25 cellular contexts compared by ENCODE assay signal in the genomic region with DNA sequence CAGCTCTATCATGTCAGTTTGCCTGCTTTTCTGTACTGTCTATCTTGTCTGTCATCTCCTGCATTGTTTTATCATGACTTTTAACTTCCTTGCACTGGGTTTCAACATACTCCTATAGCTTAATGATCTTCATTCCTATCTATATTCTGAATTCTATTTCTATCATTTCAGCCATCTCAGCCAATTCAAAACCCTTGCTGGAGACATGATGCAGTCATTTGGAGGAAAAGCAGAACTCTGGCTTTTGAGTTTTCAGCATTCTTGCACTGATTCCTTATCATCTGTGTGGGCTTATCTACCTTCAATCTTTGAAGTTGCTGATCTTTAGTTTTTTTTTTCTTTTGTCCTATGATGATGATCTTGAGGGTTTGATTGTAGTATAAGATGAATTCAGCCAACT.
"Had no signal": no experiment of that assay in that cellular context is flagged by ENCODE, and none has a peak within 500 bp of the region (broad histone marks: within the 10 kb centered on the region; RNA-seq: fewer than 3 reads in every experiment).

No MANE protein-coding gene starts in this region.

- H3K36me3 ChIP-seq: stomach, suprapubic skin, thoracic aorta, thyroid gland, tibial artery, tibial nerve, transverse colon, upper lobe of left lung, upper lobe of right lung, uterus, vagina had no signal

- H3K27me3 ChIP-seq: stomach, suprapubic skin, testis, thyroid gland, tibial artery, tibial nerve, transverse colon, upper lobe of left lung, upper lobe of right lung, uterus, vagina had no signal

- H3K4me3 ChIP-seq: stomach, suprapubic skin, testis, thoracic aorta, thyroid gland, tibial artery, tibial nerve, transverse colon, upper lobe of left lung, upper lobe of right lung, uterus, vagina had no signal

- H3K9me3 ChIP-seq: stomach, suprapubic skin, testis, thoracic aorta, thyroid gland, tibial artery, tibial nerve, transverse colon, upper lobe of left lung, upper lobe of right lung, uterus, vagina had no signal

- DNase-seq: stimulated activated CD4-positive, alpha-beta T cell treated with anti-CD3 and anti-CD28 coated beads, Interleukin-2, amount 100 ng/mL, for 48 hours; stimulated activated CD4-positive, alpha-beta T cell treated with anti-CD3 and anti-CD28 coated beads, Interleukin-4, amount 100 ng/mL, for 1 hour; stimulated activated CD4-positive, alpha-beta T cell treated with anti-CD3 and anti-CD28 coated beads, Interleukin-4, amount 100 ng/mL, for 24 hours; stimulated activated CD4-positive, alpha-beta T cell treated with anti-CD3 and anti-CD28 coated beads, Interleukin-4, amount 100 ng/mL, for 4 hours; stimulated activated CD8-positive, alpha-beta memory T cell treated with anti-CD3 and anti-CD28 coated beads, Interleukin-4, amount 100 ng/mL, for 48 hours; stimulated activated naive B cell treated with anti-CD40 and anti-IgM and Interleukin-4, amounts not matched to agents 10 μg/mL and 1 μg/mL and 100 μg/mL, for 72 hours; stimulated activated naive CD4-positive, alpha-beta T cell; stimulated activated naive CD4-positive, alpha-beta T cell treated with Interleukin-2 at 50 U/mL for 16 hours; stimulated activated naive CD8-positive, alpha-beta T cell treated with anti-CD3 and anti-CD28 coated beads, Interleukin-15, amount 100 ng/mL, for 72 hours; stimulated activated naive CD8-positive, alpha-beta T cell treated with anti-CD3 and anti-CD28 coated beads, Interleukin-15, Interleukin-2, amounts not matched to agents 100 U/mL and 50 U/mL, for 24 hours; stomach; substantia nigra; testis; thyroid gland; tibial artery; transverse colon; upper lobe of left lung; upper lobe of right lung; uterus had no signal

- ATAC-seq: stimulated activated effector memory CD8-positive, alpha-beta T cell treated with anti-CD3 and anti-CD28 coated beads, Interleukin-12 subunit alpha, Interleukin-12 subunit beta, amount 100 ng/mL, for 72 hours; stimulated activated memory B cell treated with anti-CD40 and anti-IgM and Interleukin-4, amounts not matched to agents 10 μg/mL and 1 μg/mL and 100 μg/mL, for 72 hours; stimulated activated naive B cell treated with anti-CD40 and anti-IgM and Interleukin-4, amounts not matched to agents 10 μg/mL and 1 μg/mL and 100 μg/mL, for 72 hours; stimulated activated naive CD8-positive, alpha-beta T cell treated with anti-CD3 and anti-CD28 coated beads, Interleukin-15, amount 100 ng/mL, for 72 hours; stimulated activated naive CD8-positive, alpha-beta T cell treated with anti-CD3 and anti-CD28 coated beads, Interleukin-15, Interleukin-2, amounts not matched to agents 100 U/mL and 50 U/mL, for 24 hours; upper lobe of right lung had no signal

- H3K27ac ChIP-seq: stomach, suprapubic skin, testis, thoracic aorta, thyroid gland, tibial artery, tibial nerve, transverse colon, upper lobe of left lung, upper lobe of right lung, uterus, vagina had no signal

- H3K4me1 ChIP-seq: stomach, suprapubic skin, testis, thyroid gland, tibial artery, tibial nerve, transverse colon, upper lobe of left lung, upper lobe of right lung, uterus, vagina had no signal
